ENCODE assay signal across 1 cellular context in genomic region chr13:44918323-44919102, GRCh38.
TF ChIP-seq lines count a peak whose summit lies in the region.

No MANE protein-coding gene starts in this region.

TF ChIP-seq in HEK293, 187 proteins besides CTCF, POLR2A, EP300 and RAD21 (continued from another document):
- TF ChIP-seq PRDM1 (tag by site-specific recombination; IDR thresholded peaks at IDR 0.05) = peak; percentile 62; the same call in 1 of the 2 replicates
